Comparison of ENCODE assay signal across 1 cellular context in genomic region chr2:231682546-231683291, GRCh38.
TF ChIP-seq lines count a peak whose summit lies in the region.

No MANE protein-coding gene starts in this region.

TF ChIP-seq in HepG2, 621 proteins besides CTCF, POLR2A, EP300 and RAD21 (continued from another document):
- TF ChIP-seq ZNF276 (CRISPR knock-in tag; IDR thresholded peaks at IDR 0.05; ENCODE audit: low read depth), result no peak
- 0 out of 2 replicates have a peak, but pooled peaks have one; percentile 40 for TF ChIP-seq ZNF292 (CRISPR knock-in tag; IDR thresholded peaks at IDR 0.05; ENCODE audit: borderline replicate concordance, low read depth)
- no peak for TF ChIP-seq RFX3 (CRISPR knock-in tag; IDR thresholded peaks at IDR 0.05)
- TF ChIP-seq NCOA2 (CRISPR knock-in tag; IDR thresholded peaks at IDR 0.05), result no peak
- TF ChIP-seq, protein P1, sequence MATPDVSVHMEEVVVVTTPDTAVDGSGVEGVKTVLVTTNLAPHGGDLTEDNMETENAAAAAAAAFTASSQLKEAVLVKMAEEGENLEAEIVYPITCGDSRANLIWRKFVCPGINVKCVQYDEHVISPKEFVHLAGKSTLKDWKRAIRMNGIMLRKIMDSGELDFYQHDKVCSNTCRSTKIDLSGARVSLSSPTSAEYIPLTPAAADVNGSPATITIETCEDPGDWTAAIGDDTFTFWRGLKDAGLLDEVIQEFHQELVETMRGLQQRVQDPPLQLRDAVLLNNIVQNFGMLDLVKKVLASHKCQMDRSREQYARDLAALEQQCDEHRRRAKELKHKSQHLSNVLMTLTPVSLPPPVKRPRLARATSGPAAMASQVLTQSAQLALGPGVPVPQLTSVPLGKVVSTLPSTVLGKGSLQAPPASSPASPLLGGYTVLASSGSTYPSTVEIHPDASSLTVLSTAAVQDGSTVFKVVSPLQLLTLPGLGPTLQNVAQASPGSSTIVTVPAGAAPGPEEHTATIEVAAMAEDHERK (CRISPR knock-in tag; IDR thresholded peaks at IDR 0.05; ENCODE audit: low read depth), result no peak
- peak; percentile 68; the same call in 1 of the 2 replicates for TF ChIP-seq NRL (CRISPR knock-in tag; IDR thresholded peaks at IDR 0.05; ENCODE audit: borderline replicate concordance)
- no peak for TF ChIP-seq ZBTB7A (CRISPR knock-in tag; IDR thresholded peaks at IDR 0.05)
- TF ChIP-seq ZFP1 (CRISPR knock-in tag; IDR thresholded peaks at IDR 0.05), result no peak
- TF ChIP-seq, protein P2, sequence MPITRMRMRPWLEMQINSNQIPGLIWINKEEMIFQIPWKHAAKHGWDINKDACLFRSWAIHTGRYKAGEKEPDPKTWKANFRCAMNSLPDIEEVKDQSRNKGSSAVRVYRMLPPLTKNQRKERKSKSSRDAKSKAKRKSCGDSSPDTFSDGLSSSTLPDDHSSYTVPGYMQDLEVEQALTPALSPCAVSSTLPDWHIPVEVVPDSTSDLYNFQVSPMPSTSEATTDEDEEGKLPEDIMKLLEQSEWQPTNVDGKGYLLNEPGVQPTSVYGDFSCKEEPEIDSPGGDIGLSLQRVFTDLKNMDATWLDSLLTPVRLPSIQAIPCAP (CRISPR knock-in tag; IDR thresholded peaks at IDR 0.05; ENCODE audit: low read depth), result no peak
- TF ChIP-seq, protein P3, sequence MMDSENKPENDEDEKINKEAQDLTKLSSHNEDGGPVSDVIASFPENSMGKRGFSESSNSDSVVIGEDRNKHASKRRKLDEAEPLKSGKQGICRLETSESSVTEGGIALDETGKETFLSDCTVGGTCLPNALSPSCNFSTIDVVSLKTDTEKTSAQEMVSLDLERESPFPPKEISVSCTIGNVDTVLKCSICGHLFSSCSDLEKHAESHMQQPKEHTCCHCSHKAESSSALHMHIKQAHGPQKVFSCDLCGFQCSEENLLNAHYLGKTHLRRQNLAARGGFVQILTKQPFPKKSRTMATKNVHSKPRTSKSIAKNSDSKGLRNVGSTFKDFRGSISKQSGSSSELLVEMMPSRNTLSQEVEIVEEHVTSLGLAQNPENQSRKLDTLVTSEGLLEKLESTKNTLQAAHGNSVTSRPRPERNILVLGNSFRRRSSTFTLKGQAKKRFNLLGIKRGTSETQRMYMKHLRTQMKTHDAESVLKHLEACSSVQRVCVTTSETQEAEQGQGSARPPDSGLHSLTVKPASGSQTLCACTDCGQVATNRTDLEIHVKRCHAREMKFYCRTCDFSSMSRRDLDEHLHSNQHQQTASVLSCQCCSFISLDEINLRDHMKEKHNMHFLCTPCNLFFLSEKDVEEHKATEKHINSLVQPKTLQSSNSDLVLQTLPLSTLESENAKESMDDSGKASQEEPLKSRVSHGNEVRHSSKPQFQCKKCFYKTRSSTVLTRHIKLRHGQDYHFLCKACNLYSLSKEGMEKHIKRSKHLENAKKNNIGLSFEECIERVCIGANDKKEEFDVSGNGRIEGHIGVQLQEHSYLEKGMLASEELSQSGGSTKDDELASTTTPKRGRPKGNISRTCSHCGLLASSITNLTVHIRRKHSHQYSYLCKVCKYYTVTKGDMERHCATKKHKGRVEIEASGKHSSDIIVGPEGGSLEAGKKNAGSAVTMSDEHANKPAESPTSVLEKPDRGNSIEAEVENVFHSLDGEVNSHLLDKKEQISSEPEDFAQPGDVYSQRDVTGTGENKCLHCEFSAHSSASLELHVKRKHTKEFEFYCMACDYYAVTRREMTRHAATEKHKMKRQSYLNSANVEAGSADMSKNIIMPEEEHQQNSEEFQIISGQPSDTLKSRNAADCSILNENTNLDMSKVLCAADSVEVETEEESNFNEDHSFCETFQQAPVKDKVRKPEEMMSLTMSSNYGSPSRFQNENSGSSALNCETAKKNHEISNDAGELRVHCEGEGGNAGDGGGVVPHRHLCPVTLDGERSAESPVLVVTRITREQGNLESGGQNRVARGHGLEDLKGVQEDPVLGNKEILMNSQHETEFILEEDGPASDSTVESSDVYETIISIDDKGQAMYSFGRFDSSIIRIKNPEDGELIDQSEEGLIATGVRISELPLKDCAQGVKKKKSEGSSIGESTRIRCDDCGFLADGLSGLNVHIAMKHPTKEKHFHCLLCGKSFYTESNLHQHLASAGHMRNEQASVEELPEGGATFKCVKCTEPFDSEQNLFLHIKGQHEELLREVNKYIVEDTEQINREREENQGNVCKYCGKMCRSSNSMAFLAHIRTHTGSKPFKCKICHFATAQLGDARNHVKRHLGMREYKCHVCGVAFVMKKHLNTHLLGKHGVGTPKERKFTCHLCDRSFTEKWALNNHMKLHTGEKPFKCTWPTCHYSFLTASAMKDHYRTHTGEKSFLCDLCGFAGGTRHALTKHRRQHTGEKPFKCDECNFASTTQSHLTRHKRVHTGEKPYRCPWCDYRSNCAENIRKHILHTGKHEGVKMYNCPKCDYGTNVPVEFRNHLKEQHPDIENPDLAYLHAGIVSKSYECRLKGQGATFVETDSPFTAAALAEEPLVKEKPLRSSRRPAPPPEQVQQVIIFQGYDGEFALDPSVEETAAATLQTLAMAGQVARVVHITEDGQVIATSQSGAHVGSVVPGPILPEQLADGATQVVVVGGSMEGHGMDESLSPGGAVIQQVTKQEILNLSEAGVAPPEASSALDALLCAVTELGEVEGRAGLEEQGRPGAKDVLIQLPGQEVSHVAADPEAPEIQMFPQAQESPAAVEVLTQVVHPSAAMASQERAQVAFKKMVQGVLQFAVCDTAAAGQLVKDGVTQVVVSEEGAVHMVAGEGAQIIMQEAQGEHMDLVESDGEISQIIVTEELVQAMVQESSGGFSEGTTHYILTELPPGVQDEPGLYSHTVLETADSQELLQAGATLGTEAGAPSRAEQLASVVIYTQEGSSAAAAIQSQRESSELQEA (CRISPR knock-in tag; IDR thresholded peaks at IDR 0.05; ENCODE audit: not compliant biosample characterization), result no peak
- TF ChIP-seq ZFP36L1 (CRISPR knock-in tag; IDR thresholded peaks at IDR 0.05), result no peak
- TF ChIP-seq ZMYM3 (CRISPR knock-in tag; IDR thresholded peaks at IDR 0.05), result 0 out of 2 replicates have a peak, but pooled peaks have one; percentile 15
- TF ChIP-seq ELF4 (CRISPR knock-in tag; IDR thresholded peaks at IDR 0.05; ENCODE audit: borderline replicate concordance), result no peak
- TF ChIP-seq, protein P4, sequence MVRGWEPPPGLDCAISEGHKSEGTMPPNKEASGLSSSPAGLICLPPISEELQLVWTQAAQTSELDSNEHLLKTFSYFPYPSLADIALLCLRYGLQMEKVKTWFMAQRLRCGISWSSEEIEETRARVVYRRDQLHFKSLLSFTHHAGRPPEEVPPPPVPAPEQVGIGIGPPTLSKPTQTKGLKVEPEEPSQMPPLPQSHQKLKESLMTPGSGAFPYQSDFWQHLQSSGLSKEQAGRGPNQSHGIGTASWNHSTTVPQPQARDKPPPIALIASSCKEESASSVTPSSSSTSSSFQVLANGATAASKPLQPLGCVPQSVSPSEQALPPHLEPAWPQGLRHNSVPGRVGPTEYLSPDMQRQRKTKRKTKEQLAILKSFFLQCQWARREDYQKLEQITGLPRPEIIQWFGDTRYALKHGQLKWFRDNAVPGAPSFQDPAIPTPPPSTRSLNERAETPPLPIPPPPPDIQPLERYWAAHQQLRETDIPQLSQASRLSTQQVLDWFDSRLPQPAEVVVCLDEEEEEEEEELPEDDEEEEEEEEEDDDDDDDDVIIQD (CRISPR knock-in tag; IDR thresholded peaks at IDR 0.05; ENCODE audit: low read depth), result no peak
- TF ChIP-seq BHLHE40 (IDR thresholded peaks at IDR 0.05; ENCODE audit: low read length), result no peak
- no peak for TF ChIP-seq REST (IDR thresholded peaks at IDR 0.05; ENCODE audit: borderline replicate concordance in 1 of 2, low read depth in 1 of 2, low read length in 2 of 2)
- no peak for TF ChIP-seq TRAFD1 (CRISPR knock-in tag; IDR thresholded peaks at IDR 0.05; ENCODE audit: borderline replicate concordance)
- TF ChIP-seq, protein P5, sequence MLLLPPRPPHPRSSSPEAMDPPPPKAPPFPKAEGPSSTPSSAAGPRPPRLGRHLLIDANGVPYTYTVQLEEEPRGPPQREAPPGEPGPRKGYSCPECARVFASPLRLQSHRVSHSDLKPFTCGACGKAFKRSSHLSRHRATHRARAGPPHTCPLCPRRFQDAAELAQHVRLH (CRISPR knock-in tag; IDR thresholded peaks at IDR 0.05; ENCODE audit: borderline replicate concordance, low read depth), result no peak
- TF ChIP-seq THAP11 (CRISPR knock-in tag; IDR thresholded peaks at IDR 0.05), result no peak
TF ChIP-seq in HepG2: peak in this region for 13.
